In genomic region chr19:18683955-18684641, GRCh38 we compare ENCODE assay signal across 1 cellular context.
TF ChIP-seq lines count a peak whose summit lies in the region.

No MANE protein-coding gene starts in this region.

TF ChIP-seq in endothelial cell of umbilical vein, 7 proteins besides CTCF, POLR2A, EP300 and RAD21 (continued from another document):
- TF ChIP-seq POLR2AphosphoS5 (IDR thresholded peaks at IDR 0.05; ENCODE audit: insufficient read depth, low read depth, low read length) (no peak), GATA2 (IDR thresholded peaks at IDR 0.05; ENCODE audit: insufficient read depth, insufficient read length, low read depth, low read length) (no peak)
